20 cellular contexts compared by ENCODE assay signal in the genomic region with DNA sequence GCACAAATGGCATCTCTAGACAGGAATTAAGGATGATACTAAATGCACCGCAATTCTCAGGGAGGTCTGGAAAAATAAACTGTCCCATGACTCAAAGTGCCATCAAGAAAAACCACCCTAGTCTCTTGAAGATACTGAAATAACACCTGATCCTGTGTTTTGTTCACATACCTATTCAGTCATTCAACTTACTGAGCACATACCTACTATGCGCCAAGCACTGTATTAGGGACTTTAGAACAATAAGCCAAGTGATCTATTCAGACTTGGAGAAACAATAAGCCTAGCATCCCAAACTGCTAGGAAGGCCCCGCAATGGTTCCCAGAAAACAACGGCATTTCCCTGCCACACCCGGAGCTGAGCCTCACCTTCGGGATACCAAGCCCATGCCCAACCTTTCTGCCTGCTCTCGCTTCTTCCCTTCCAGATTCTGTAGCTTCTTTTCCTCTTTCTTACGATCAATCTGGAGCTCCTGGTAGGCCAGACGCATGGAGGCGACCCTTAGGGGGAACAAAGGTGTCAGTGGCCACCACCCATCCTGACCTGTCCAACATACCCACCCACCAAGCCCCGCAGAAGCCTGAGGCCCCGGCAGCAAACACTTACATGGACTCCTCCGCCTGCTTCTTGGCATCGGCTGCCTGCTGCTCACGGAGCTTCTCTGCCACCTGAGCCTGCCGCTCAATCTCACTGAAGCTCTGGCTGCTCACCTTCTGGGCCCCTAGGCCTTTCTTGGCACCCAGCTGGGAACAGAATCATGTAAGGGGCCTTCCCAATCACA. TPM values are rescaled to one million over a fixed set of nuclear protein-coding genes. Genes with fewer than 3 reads are reported as not detected.
A peak's percentile ranks its signal among the peaks of the same experiment; 100 is the strongest.
DNase-seq lines count a peak whose midpoint lies in the region; ATAC-seq and TF ChIP-seq lines count a peak whose summit lies in the region.
"Had no signal": no experiment of that assay in that cellular context is flagged by ENCODE, and none has a peak within 500 bp of the region (broad histone marks: within the 10 kb centered on the region; RNA-seq: fewer than 3 reads in every experiment).

No MANE protein-coding gene starts in this region.

- H3K4me3 Mint-ChIP-seq in activated CD8-positive, alpha-beta memory T cell treated with anti-CD3 and anti-CD28 coated beads, Interleukin-2, amount 10 ng/mL, durations not matched to agents 7 days and 5 days = no peak overlapping the region
- no peak overlapping the region for H3K4me3 Mint-ChIP-seq in progenitor cell of endocrine pancreas (ENCODE audit: low read depth)
- H3K4me3 Mint-ChIP-seq: effector memory CD8-positive, alpha-beta T cell; GM23338; nephron progenitor cell had no signal

- TF ChIP-seq CTCF in Loucy (conservative IDR thresholded peaks at IDR 0.05; ENCODE audit: low read length) (no peak), dorsolateral prefrontal cortex (IDR thresholded peaks at IDR 0.05 in 54 of 56, conservative IDR thresholded peaks at IDR 0.05 in 2 of 56; ENCODE audit: low read depth in 1 of 56, partially characterized antibody in 56 of 56) (no peak), progenitor cell of endocrine pancreas (IDR thresholded peaks at IDR 0.05; ENCODE audit: unreplicated experiment) (no peak)

- peaks cover 1% of the 10 kb centered on the region for H3K27me3 ChIP-seq in Loucy (ENCODE audit: insufficient read depth, low read length, poor library complexity, severe bottlenecking)
- H3K27me3 ChIP-seq in dorsolateral prefrontal cortex = no peaks in the 10 kb centered on the region
- H3K27me3 ChIP-seq: adrenal gland, brain microvascular endothelial cell, MG63 had no signal

- H3K4me2 ChIP-seq in Loucy (ENCODE audit: low read depth, low read length, poor library complexity, severe bottlenecking) = peak overlapping the region; percentile 56
- H3K4me2 ChIP-seq: GM23338 had no signal

- no peak for ATAC-seq in activated CD8-positive, alpha-beta memory T cell treated with anti-CD3 and anti-CD28 coated beads, Interleukin-2, amount 10 ng/mL, durations not matched to agents 7 days and 5 days
- ATAC-seq: activated CD4-positive, CD25-positive, alpha-beta regulatory T cell treated with anti-CD3 and anti-CD28 coated beads, Interleukin-2, amount 50 U/mL, for 24 hours; effector memory CD8-positive, alpha-beta T cell; GM23338; Panc1 had no signal

- peaks cover 81% of the 10 kb centered on the region for H3K79me2 ChIP-seq in Loucy (ENCODE audit: insufficient read depth, low read length)

- CTCF ChIA-PET in activated CD8-positive, alpha-beta memory T cell treated with anti-CD3 and anti-CD28 coated beads, Interleukin-2, amount 10 ng/mL, durations not matched to agents 7 days and 5 days (lab: Charles Lee) = interaction anchor here (0.7 to 1.4 kb wide), 4 partner anchors 9 to 88 kb away, joined by 3 read pairs; partner anchors contain the start of gene DDB2

- no peak overlapping the region for H3K9ac ChIP-seq in Loucy (ENCODE audit: low read depth, low read length, poor library complexity, severe bottlenecking)

- H2AFZ ChIP-seq in Loucy (ENCODE audit: low read length) = no peak overlapping the region
- H2AFZ ChIP-seq: GM23338 had no signal

- H3K4me3 ChIP-seq in Loucy (ENCODE audit: low read length, poor library complexity, severe bottlenecking) (no peak overlapping the region), dorsolateral prefrontal cortex (peak overlapping the region in 2 of 59 donors; percentile 8 to 18)
- H3K4me3 ChIP-seq: adrenal gland, GM23338, MG63 had no signal

- no peaks in the 10 kb centered on the region for H3K9me3 ChIP-seq in Loucy (ENCODE audit: insufficient read depth, low read depth, low read length)
- H3K9me3 ChIP-seq: adrenal gland, MG63 had no signal

- peaks cover 45% of the 10 kb centered on the region for H3K4me1 Mint-ChIP-seq in activated CD8-positive, alpha-beta memory T cell treated with anti-CD3 and anti-CD28 coated beads, Interleukin-2, amount 10 ng/mL, durations not matched to agents 7 days and 5 days
- H3K4me1 Mint-ChIP-seq in progenitor cell of endocrine pancreas (ENCODE audit: low read depth) = peaks cover 7% of the 10 kb centered on the region

- H3K27ac ChIP-seq in dorsolateral prefrontal cortex = peak overlapping the region in 32 of 59 donors; percentile 5 to 71 (median 44)
- H3K27ac ChIP-seq: adrenal gland, brain microvascular endothelial cell had no signal

- H3K9me3 Mint-ChIP-seq in activated CD8-positive, alpha-beta memory T cell treated with anti-CD3 and anti-CD28 coated beads, Interleukin-2, amount 10 ng/mL, durations not matched to agents 7 days and 5 days (ENCODE audit: low read depth) = no peaks in the 10 kb centered on the region
- H3K9me3 Mint-ChIP-seq in progenitor cell of endocrine pancreas (ENCODE audit: low read depth) = no peaks in the 10 kb centered on the region
- H3K9me3 Mint-ChIP-seq: effector memory CD8-positive, alpha-beta T cell; GM23338; nephron progenitor cell had no signal

- no peak for DNase-seq in activated CD8-positive, alpha-beta memory T cell treated with anti-CD3 and anti-CD28 coated beads, Interleukin-2, amount 10 ng/mL, durations not matched to agents 7 days and 5 days
- DNase-seq in activated CD8-positive, alpha-beta memory T cell treated with anti-CD3 and anti-CD28 coated beads, Interleukin-2, amount 50 U/mL, for 4 hours = no peak
- no peak for DNase-seq in dorsolateral prefrontal cortex
- DNase-seq in progenitor cell of endocrine pancreas (ENCODE audit: low spot score, unreplicated experiment) = no peak
- DNase-seq in H4 (ENCODE audit: low spot score) = no peak
- DNase-seq in occipital lobe (lab: John Stamatoyannopoulos, UW) = no peak
- no peak for DNase-seq in SW 1271 (lab: John Stamatoyannopoulos, UW)
- DNase-seq: adrenal gland; brain microvascular endothelial cell; DMS79 treated with DMSO at 0.1 percent for 48 hours; effector memory CD8-positive, alpha-beta T cell; islet precursor cell; MG63; NCI-H1417 treated with DMSO at 0.1 percent for 48 hours; nephron progenitor cell; SIG-M5 had no signal

- no peaks in the 10 kb centered on the region for H3F3A ChIP-seq in Loucy (ENCODE audit: low read depth)

- peak overlapping the region; percentile 29 for H3K27ac Mint-ChIP-seq in activated CD8-positive, alpha-beta memory T cell treated with anti-CD3 and anti-CD28 coated beads, Interleukin-2, amount 10 ng/mL, durations not matched to agents 7 days and 5 days
- H3K27ac Mint-ChIP-seq in progenitor cell of endocrine pancreas = peak overlapping the region; percentile 41
- H3K27ac Mint-ChIP-seq: GM23338, nephron progenitor cell had no signal

- H3K9me2 ChIP-seq in Loucy (replicated peaks; ENCODE audit: low read depth, low read length) = no peaks in the 10 kb centered on the region

- intact Hi-C loops in dorsolateral prefrontal cortex (cut with DNase I) = no loop called here

- peaks cover 24% of the 10 kb centered on the region for H3K36me3 Mint-ChIP-seq in activated CD8-positive, alpha-beta memory T cell treated with anti-CD3 and anti-CD28 coated beads, Interleukin-2, amount 10 ng/mL, durations not matched to agents 7 days and 5 days
- peaks cover 5% of the 10 kb centered on the region for H3K36me3 Mint-ChIP-seq in progenitor cell of endocrine pancreas (ENCODE audit: insufficient read depth)

- H3K4me1 ChIP-seq in Loucy (ENCODE audit: insufficient read depth, low read length, poor library complexity, severe bottlenecking) = peaks cover 34% of the 10 kb centered on the region

- H3K36me3 ChIP-seq in Loucy (ENCODE audit: insufficient read depth, low read length) = peaks cover 65% of the 10 kb centered on the region; the same call in 1 of the 2 replicates

- no peaks in the 10 kb centered on the region for H3K27me3 Mint-ChIP-seq in activated CD8-positive, alpha-beta memory T cell treated with anti-CD3 and anti-CD28 coated beads, Interleukin-2, amount 10 ng/mL, durations not matched to agents 7 days and 5 days
- H3K27me3 Mint-ChIP-seq in progenitor cell of endocrine pancreas = no peaks in the 10 kb centered on the region
- H3K27me3 Mint-ChIP-seq: effector memory CD8-positive, alpha-beta T cell had no signal

- peaks cover 51% of the 10 kb centered on the region for H4K20me1 ChIP-seq in Loucy (ENCODE audit: insufficient read depth, low read length, poor library complexity, severe bottlenecking)

RNA-seq across cellular contexts. Expression of gene ARFGAP2, which starts 5.4 kb away (rescaled TPM):
- 100 to 1,000 TPM; 103 TPM for total RNA-seq in activated CD8-positive, alpha-beta memory T cell treated with anti-CD3 and anti-CD28 coated beads, Interleukin-2, amount 10 ng/mL, durations not matched to agents 7 days and 5 days
- 100 to 1,000 TPM in 110 of 120 experiments, 10 to 100 TPM in 10; 84.8 to 149 (median 114) TPM for total RNA-seq in dorsolateral prefrontal cortex
- 109 and 112 TPM in 2 replicates for total RNA-seq in progenitor cell of endocrine pancreas
- 81.8 and 97.4 TPM in 2 replicates for total RNA-seq in H4 (2014; rRNA removed; shearing (Covaris generic))
- total RNA-seq in occipital lobe = 110 TPM

RNA-seq across cellular contexts. Expression of gene PACSIN3, which starts 15.0 kb away (rescaled TPM):
- total RNA-seq in activated CD8-positive, alpha-beta memory T cell treated with anti-CD3 and anti-CD28 coated beads, Interleukin-2, amount 10 ng/mL, durations not matched to agents 7 days and 5 days = 1 to 10 TPM in 1 of 2 experiments, under 1 TPM in 1; 0.64 to 2.2 TPM
- 10 to 100 TPM in 117 of 120 experiments, 1 to 10 TPM in 3; 7.7 to 54.9 (median 21.5) TPM for total RNA-seq in dorsolateral prefrontal cortex
- total RNA-seq in progenitor cell of endocrine pancreas = 54.1 and 59.6 TPM in 2 replicates
- total RNA-seq in H4 (2014; rRNA removed; shearing (Covaris generic)) = 11.3 and 16.4 TPM in 2 replicates
- total RNA-seq in occipital lobe = 3.9 TPM

RNA-seq across cellular contexts. Expression of gene DDB2, which starts 43.5 kb away (rescaled TPM):
- total RNA-seq in activated CD8-positive, alpha-beta memory T cell treated with anti-CD3 and anti-CD28 coated beads, Interleukin-2, amount 10 ng/mL, durations not matched to agents 7 days and 5 days = 100 to 1,000 TPM; 155 to 216 TPM
- 10 to 100 TPM in 118 of 120 experiments, 1 to 10 TPM in 2; 7.0 to 40.6 (median 19.7) TPM for total RNA-seq in dorsolateral prefrontal cortex
- total RNA-seq in progenitor cell of endocrine pancreas = 31.4 and 32.0 TPM in 2 replicates
- 41.4 and 43.0 TPM in 2 replicates for total RNA-seq in H4 (2014; rRNA removed; shearing (Covaris generic))
- total RNA-seq in occipital lobe = 5.5 TPM
